ENCODE assay signal across 1 cellular context in genomic region chr10:70272925-70273316, GRCh38.
TF ChIP-seq lines count a peak whose summit lies in the region.

No MANE protein-coding gene starts in this region.

TF ChIP-seq in HCT116, 20 proteins besides CTCF, POLR2A, EP300 and RAD21 (continued from another document):
- TF ChIP-seq REST (IDR thresholded peaks at IDR 0.05; ENCODE audit: low read depth) (no peak), EZH2 (IDR thresholded peaks at IDR 0.05) (no peak), MAX (IDR thresholded peaks at IDR 0.05) (no peak), ZNF274 (IDR thresholded peaks at IDR 0.05; ENCODE audit: low read depth, low read length) (no peak), SP1 (IDR thresholded peaks at IDR 0.05; ENCODE audit: low read depth) (no peak), ZFX (IDR thresholded peaks at IDR 0.05) (no peak), YY1 (IDR thresholded peaks at IDR 0.05; ENCODE audit: extremely low read depth, insufficient replicate concordance, low read depth, low read length) (no peak), JUND (IDR thresholded peaks at IDR 0.05) (no peak), ELF1 (IDR thresholded peaks at IDR 0.05; ENCODE audit: borderline replicate concordance, low read depth) (no peak), FOSL1 (IDR thresholded peaks at IDR 0.05; ENCODE audit: low read depth) (no peak), CBX3 (IDR thresholded peaks at IDR 0.05; ENCODE audit: low read depth) (no peak), ATF3 (IDR thresholded peaks at IDR 0.05) (no peak), SIN3A (IDR thresholded peaks at IDR 0.05; ENCODE audit: low read depth) (no peak), TCF7L2 (IDR thresholded peaks at IDR 0.05; ENCODE audit: borderline replicate concordance, extremely low read depth, insufficient read depth, insufficient read length) (no peak)
TF ChIP-seq in HCT116: peak in this region for 0.
